Comparison of ENCODE assay signal across 17 cellular contexts in the genomic region with DNA sequence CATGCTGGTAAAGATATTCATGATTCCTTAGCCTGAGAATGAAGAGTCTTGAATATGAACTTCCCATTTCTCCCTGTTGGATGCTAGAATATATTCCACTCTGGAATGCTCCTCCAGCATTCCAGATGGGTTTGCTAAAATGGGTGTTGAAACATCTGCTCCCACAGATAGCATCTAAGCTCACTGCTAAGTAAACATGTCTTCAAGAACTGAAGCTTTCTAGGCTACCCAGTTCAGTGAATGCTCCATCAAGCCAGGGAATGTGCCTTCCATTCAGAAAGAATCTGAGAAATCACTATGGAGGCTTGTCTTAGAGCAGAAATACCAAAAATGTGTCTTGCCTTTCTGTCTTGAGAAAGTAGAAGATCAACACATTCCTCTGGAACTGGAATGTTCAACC.
DNase-seq lines count a peak whose midpoint lies in the region; ATAC-seq and TF ChIP-seq lines count a peak whose summit lies in the region.
"Had no signal": no experiment of that assay in that cellular context is flagged by ENCODE, and none has a peak within 500 bp of the region (broad histone marks: within the 10 kb centered on the region; RNA-seq: fewer than 3 reads in every experiment).

No MANE protein-coding gene starts in this region.

- TF ChIP-seq CTCF in AG04449 (IDR thresholded peaks at IDR 0.05; ENCODE audit: insufficient read depth, low read length, missing control alignments) (no peak), HCT116 (IDR thresholded peaks at IDR 0.05 in 2 of 3, conservative IDR thresholded peaks at IDR 0.05 in 1 of 3; ENCODE audit: borderline replicate concordance in 1 of 3, insufficient read depth in 1 of 3, low read depth in 2 of 3, low read length in 2 of 3) (no peak), brain microvascular endothelial cell (IDR thresholded peaks at IDR 0.05; ENCODE audit: low read depth, low read length, missing control alignments) (no peak), omental fat pad (IDR thresholded peaks at IDR 0.05) (no peak)

- in situ Hi-C loops in brain microvascular endothelial cell (cut with HindIII; ENCODE audit: low pct_ligation_motif_present, low sequenced_read_pairs): no loop called here

- H3K9ac ChIP-seq in HCT116 (ENCODE audit: low read length): no peak overlapping the region
- H3K9ac ChIP-seq: parathyroid adenoma had no signal

- CTCF ChIA-PET in AG04449 (lab: Yijun Ruan, JAX): interaction anchor here (1.0 kb wide), 1 partner anchor 67 kb away, joined by 3 read pairs; no protein-coding TSS in a partner anchor
- CTCF ChIA-PET in HCT116 (lab: Charles Lee): no interaction called here

- H3K9me2 ChIP-seq in HCT116 (ENCODE audit: insufficient read depth): no peaks in the 10 kb centered on the region

- RAD21 ChIA-PET in HCT116 (lab: Charles Lee; ENCODE audit: low non-redundant PET in 1 of 2, low total read pairs in 2 of 2, uncharacterized antibody in 2 of 2, unreplicated experiment in 2 of 2): no interaction called here

- BruUV-seq in HCT116 (replicated peaks; lab: Mats Ljungman, UMichigan): no TSS peak

- H3K79me2 ChIP-seq in HCT116 (ENCODE audit: insufficient read depth, low read length): no peaks in the 10 kb centered on the region
- H3K79me2 ChIP-seq: parathyroid adenoma had no signal

- no peaks in the 10 kb centered on the region for H3K9me3 ChIP-seq in HCT116 (ENCODE audit: control insufficient read depth in 1 of 2, insufficient read depth in 1 of 2, low read depth in 1 of 2, low read length in 2 of 2)

- POLR2A ChIA-PET in AG04449 (lab: Yijun Ruan, JAX) (interaction anchor here (0.7 to 1.5 kb wide), 7 partner anchors 14 to 232 kb away, joined by 3 to 6 read pairs (median 4); no protein-coding TSS in a partner anchor), HCT116 (lab: Charles Lee) (no interaction called here)

- H3K36me3 ChIP-seq in HCT116 (ENCODE audit: control insufficient read depth in 1 of 2, insufficient read depth in 2 of 2, low read length in 2 of 2) (no peaks in the 10 kb centered on the region), brain microvascular endothelial cell (replicated peaks) (no peaks in the 10 kb centered on the region)

- H3K4me2 ChIP-seq in HCT116 (ENCODE audit: low read length): no peak overlapping the region
- H3K4me2 ChIP-seq: PC-9 had no signal

- H3K27ac ChIP-seq in HCT116 (ENCODE audit: low read depth, low read length) (no peak overlapping the region), brain microvascular endothelial cell (peak overlapping the region; percentile 65)
- H3K27ac ChIP-seq: parathyroid adenoma, PC-9 had no signal

- peak; percentile 95 for DNase-seq in AG04449 (ENCODE audit: low read depth, low spot score)
- DNase-seq in HCT116 (ENCODE audit: low read depth, low spot score): no peak
- DNase-seq in brain microvascular endothelial cell: peak; percentile 57
- peak; percentile 60 for DNase-seq in islet precursor cell
- no peak for DNase-seq in NCI-H2227 treated with DMSO at 0.1 percent for 48 hours (lab: John Stamatoyannopoulos, UW)
- no peak for DNase-seq in putamen (ENCODE audit: low spot score)
- DNase-seq in NCI-H446 treated with DMSO at 0.1 percent for 48 hours (lab: John Stamatoyannopoulos, UW): no peak
- no peak for DNase-seq in omental fat pad (ENCODE audit: low spot score)
- DNase-seq: activated CD4-positive, alpha-beta T cell treated with anti-CD3 and anti-CD28 coated beads for 1 hour; activated CD8-positive, alpha-beta memory T cell treated with anti-CD3 and anti-CD28 coated beads, Interleukin-2, amount 50 U/mL, for 4 hours; NCI-H1092; NCI-H510A treated with DMSO at 0.1 percent for 48 hours; substantia nigra; T-helper 17 cell had no signal

- ATAC-seq in HCT116 (no peak), omental fat pad (ENCODE audit: low FRiP score) (no peak)
- ATAC-seq: GM12878, T-helper 17 cell had no signal

- TF ChIP-seq RAD21 in HCT116 (IDR thresholded peaks at IDR 0.05; ENCODE audit: low read depth): no peak

- H2AFZ ChIP-seq in HCT116 (ENCODE audit: low read depth, low read length, poor library complexity, severe bottlenecking): peak overlapping the region; percentile 55
- H2AFZ ChIP-seq: parathyroid adenoma, PC-9 had no signal

- intact Hi-C loops in HCT116 (cut with micrococcal nuclease): no loop called here

- H3K27me3 ChIP-seq in HCT116 (ENCODE audit: insufficient read depth, low read length): no peaks in the 10 kb centered on the region
- no peaks in the 10 kb centered on the region for H3K27me3 ChIP-seq in brain microvascular endothelial cell (replicated peaks)

- no peaks in the 10 kb centered on the region for H4K20me1 ChIP-seq in HCT116 (ENCODE audit: insufficient read depth)

- no peak for TF ChIP-seq POLR2A in HCT116 (IDR thresholded peaks at IDR 0.05; ENCODE audit: borderline replicate concordance, extremely low read depth, insufficient read depth, insufficient read length)

- H3K4me3 ChIP-seq in AG04449 (ENCODE audit: low read depth, low read length) (no peak overlapping the region), HCT116 (replicated peaks in 1 of 2; ENCODE audit: low read depth in 1 of 2, low read length in 2 of 2) (no peak overlapping the region), brain microvascular endothelial cell (ENCODE audit: low read depth, low read length) (no peak overlapping the region)
- H3K4me3 ChIP-seq: GM12878, PC-9 had no signal

- H3K4me1 ChIP-seq in HCT116 (ENCODE audit: control insufficient read depth in 1 of 2, insufficient read depth in 2 of 2, low read length in 2 of 2): peaks cover 0 to 33% of the 10 kb centered on the region in 2 experiments; a peak in 2 of 4 replicates
- H3K4me1 ChIP-seq: parathyroid adenoma had no signal

TF ChIP-seq in HCT116, 20 proteins besides CTCF, POLR2A, EP300 and RAD21:
- TF ChIP-seq, protein P1, sequence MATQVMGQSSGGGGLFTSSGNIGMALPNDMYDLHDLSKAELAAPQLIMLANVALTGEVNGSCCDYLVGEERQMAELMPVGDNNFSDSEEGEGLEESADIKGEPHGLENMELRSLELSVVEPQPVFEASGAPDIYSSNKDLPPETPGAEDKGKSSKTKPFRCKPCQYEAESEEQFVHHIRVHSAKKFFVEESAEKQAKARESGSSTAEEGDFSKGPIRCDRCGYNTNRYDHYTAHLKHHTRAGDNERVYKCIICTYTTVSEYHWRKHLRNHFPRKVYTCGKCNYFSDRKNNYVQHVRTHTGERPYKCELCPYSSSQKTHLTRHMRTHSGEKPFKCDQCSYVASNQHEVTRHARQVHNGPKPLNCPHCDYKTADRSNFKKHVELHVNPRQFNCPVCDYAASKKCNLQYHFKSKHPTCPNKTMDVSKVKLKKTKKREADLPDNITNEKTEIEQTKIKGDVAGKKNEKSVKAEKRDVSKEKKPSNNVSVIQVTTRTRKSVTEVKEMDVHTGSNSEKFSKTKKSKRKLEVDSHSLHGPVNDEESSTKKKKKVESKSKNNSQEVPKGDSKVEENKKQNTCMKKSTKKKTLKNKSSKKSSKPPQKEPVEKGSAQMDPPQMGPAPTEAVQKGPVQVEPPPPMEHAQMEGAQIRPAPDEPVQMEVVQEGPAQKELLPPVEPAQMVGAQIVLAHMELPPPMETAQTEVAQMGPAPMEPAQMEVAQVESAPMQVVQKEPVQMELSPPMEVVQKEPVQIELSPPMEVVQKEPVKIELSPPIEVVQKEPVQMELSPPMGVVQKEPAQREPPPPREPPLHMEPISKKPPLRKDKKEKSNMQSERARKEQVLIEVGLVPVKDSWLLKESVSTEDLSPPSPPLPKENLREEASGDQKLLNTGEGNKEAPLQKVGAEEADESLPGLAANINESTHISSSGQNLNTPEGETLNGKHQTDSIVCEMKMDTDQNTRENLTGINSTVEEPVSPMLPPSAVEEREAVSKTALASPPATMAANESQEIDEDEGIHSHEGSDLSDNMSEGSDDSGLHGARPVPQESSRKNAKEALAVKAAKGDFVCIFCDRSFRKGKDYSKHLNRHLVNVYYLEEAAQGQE (IDR thresholded peaks at IDR 0.05; ENCODE audit: low read depth): no peak
- 0 out of 2 replicates have a peak, but pooled peaks have one; percentile 11 for TF ChIP-seq SIN3A (IDR thresholded peaks at IDR 0.05; ENCODE audit: low read depth)
- no peak for TF ChIP-seq CEBPB (IDR thresholded peaks at IDR 0.05; ENCODE audit: low read depth)
- 0 out of 2 replicates have a peak, but pooled peaks have one; percentile 9 for TF ChIP-seq SP1 (IDR thresholded peaks at IDR 0.05; ENCODE audit: low read depth)
TF ChIP-seq in HCT116: peak in this region for 2.

Comparison
In these comparisons a context has a peak if more than half of its experiments do, and no peak if none do; other contexts are left out.
1. DNase-seq: peak in AG04449 (single experiment), brain microvascular endothelial cell (single experiment) and islet precursor cell (single experiment); none in HCT116 (single experiment), NCI-H2227 treated with DMSO at 0.1 percent for 48 hours (single experiment), putamen (single experiment), NCI-H446 treated with DMSO at 0.1 percent for 48 hours (single experiment) and omental fat pad (single experiment).